Comparison of ENCODE assay signal across 19 cellular contexts in the genomic region with DNA sequence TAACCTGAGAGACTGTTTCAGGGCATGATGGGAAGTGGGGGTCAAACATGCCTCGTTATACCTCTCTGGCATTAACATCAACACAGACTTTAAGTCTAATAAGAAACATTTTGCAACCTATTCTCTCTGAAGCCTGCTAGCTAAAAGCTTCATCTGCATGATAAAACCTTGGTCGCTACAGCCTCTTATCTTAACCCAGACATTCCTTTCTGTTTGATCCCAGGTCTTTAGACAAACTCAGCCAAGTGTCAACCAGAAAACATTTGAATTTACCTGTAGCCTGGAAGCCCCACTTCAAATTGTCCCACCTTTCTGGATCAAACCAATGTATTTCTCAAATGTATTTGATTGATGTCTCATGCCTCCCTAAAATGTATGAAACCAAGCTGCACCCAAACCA.
"Had no signal": no experiment of that assay in that cellular context is flagged by ENCODE, and none has a peak within 500 bp of the region (broad histone marks: within the 10 kb centered on the region; RNA-seq: fewer than 3 reads in every experiment).

No MANE protein-coding gene starts in this region.

- H3K9me3 Mint-ChIP-seq: activated T-cell treated with anti-CD3 and anti-CD28 coated beads, Interleukin-2, amount 50 U/mL, for 4 hours; nephron had no signal

- H3K4me3 ChIP-seq: adrenal gland, tibial artery had no signal

- H3K9me3 ChIP-seq: adrenal gland, tibial artery had no signal

- H3K27ac Mint-ChIP-seq: nephron had no signal

- H3K4me3 Mint-ChIP-seq: activated T-cell treated with anti-CD3 and anti-CD28 coated beads, Interleukin-2, amount 50 U/mL, for 4 hours; nephron had no signal

- H3K27me3 ChIP-seq: adrenal gland, tibial artery had no signal

- H3K4me1 ChIP-seq: adrenal gland, tibial artery had no signal

- DNase-seq: activated CD4-positive, alpha-beta T cell treated with anti-CD3 and anti-CD28 coated beads, Interleukin-2, amount 50 U/mL, for 1 hour; activated CD4-positive, CD25-positive, alpha-beta regulatory T cell treated with anti-CD3 and anti-CD28 coated beads, Interleukin-2, amount 50 U/mL, for 72 hours; activated CD8-positive, alpha-beta memory T cell treated with anti-CD3 and anti-CD28 coated beads, Interleukin-2, amount 50 U/mL, for 4 hours; activated effector memory CD4-positive, alpha-beta T cell treated with anti-CD3 and anti-CD28 coated beads, Interleukin-2, amount 50 U/mL, for 16 hours; activated naive CD4-positive, alpha-beta T cell treated with anti-CD3 and anti-CD28 coated beads, Interleukin-2, amount 50 U/mL, for 16 hours; activated T-cell treated with anti-CD3 and anti-CD28 coated beads, Interleukin-2, amount 50 U/mL, for 4 hours; adrenal gland; cerebellar nuclear complex; effector CD8-positive, alpha-beta T cell; mesenchymal stem cell; nucleus accumbens; posterior cingulate gyrus; retina; stimulated activated CD4-positive, alpha-beta T cell treated with anti-CD3 and anti-CD28 coated beads, Interleukin-12 subunit alpha, Interleukin-12 subunit beta, amount 100 ng/mL, for 4 hours; stimulated activated CD4-positive, alpha-beta T cell treated with anti-CD3 and anti-CD28 coated beads, Interleukin-1b, Interleukin-23, amount 100 ng/mL, for 48 hours; stimulated activated CD8-positive, alpha-beta memory T cell treated with anti-CD3 and anti-CD28 coated beads, Interleukin-4, amount 100 ng/mL, for 48 hours; stimulated activated naive CD4-positive, alpha-beta T cell treated with Interleukin-2 at 50 U/mL for 16 hours; tibial artery had no signal

- ATAC-seq: activated T-cell treated with anti-CD3 and anti-CD28 coated beads, Interleukin-2, amount 50 U/mL, for 4 hours had no signal

- H3K4me1 Mint-ChIP-seq: nephron had no signal

- H3K27ac ChIP-seq: adrenal gland, tibial artery had no signal
